Comparison of ENCODE assay signal across 21 cellular contexts in genomic region chr2:32274289-32274688, GRCh38. TPM values are rescaled to one million over a fixed set of nuclear protein-coding genes. Genes with fewer than 3 reads are reported as not detected.
A peak's percentile ranks its signal among the peaks of the same experiment; 100 is the strongest.
DNase-seq lines count a peak whose midpoint lies in the region; TF ChIP-seq lines count a peak whose summit lies in the region.
"Had no signal": no experiment of that assay in that cellular context is flagged by ENCODE, and none has a peak within 500 bp of the region (broad histone marks: within the 10 kb centered on the region; RNA-seq: fewer than 3 reads in every experiment).

No MANE protein-coding gene starts in this region.

- H2AFZ ChIP-seq in mammary epithelial cell (ENCODE audit: low read depth, low read length) (peak overlapping the region; percentile 17), parathyroid adenoma (peak overlapping the region; percentile 9)
- H2AFZ ChIP-seq: PC-9 had no signal

- H4K20me1 ChIP-seq in mammary epithelial cell (ENCODE audit: insufficient read depth, low read length) = no peaks in the 10 kb centered on the region

- H3K36me3 ChIP-seq in mammary epithelial cell (ENCODE audit: insufficient read depth, low read length) (no peaks in the 10 kb centered on the region), breast epithelium (no peaks in the 10 kb centered on the region), parathyroid adenoma (ENCODE audit: control insufficient read depth, insufficient read depth, low read length) (no peaks in the 10 kb centered on the region), BE2C (peaks cover 5% of the 10 kb centered on the region; the same call in 1 of the 2 replicates)
- H3K36me3 ChIP-seq: SJCRH30 had no signal

- CTCF ChIA-PET in mammary epithelial cell (lab: Charles Lee; ENCODE audit: low non-redundant PET) = no interaction called here

- dilution Hi-C loops in mammary epithelial cell (cut with HindIII; ENCODE audit: low sequenced_read_pairs) = no loop called here

- H3K4me3 ChIP-seq in mammary epithelial cell (replicated peaks in 1 of 3; ENCODE audit: insufficient read depth in 1 of 3, low read depth in 2 of 3, low read length in 3 of 3) (no peak overlapping the region), breast epithelium (no peak overlapping the region), parathyroid adenoma (ENCODE audit: low read depth, low read length) (no peak overlapping the region), BE2C (ENCODE audit: low read depth, low read length) (no peak overlapping the region)
- H3K4me3 ChIP-seq: PC-9, SJCRH30 had no signal

- H3K9ac ChIP-seq in mammary epithelial cell (ENCODE audit: insufficient read depth, low read length) (no peak overlapping the region), parathyroid adenoma (no peak overlapping the region)

- WGBS in mammary epithelial cell (ENCODE audit: low coverage, missing lambda C conversion rate) = 86% methylated on average over 2 of the region's 2 CpGs

- H3K4me2 ChIP-seq in mammary epithelial cell (ENCODE audit: insufficient read depth, low read depth, low read length) (no peak overlapping the region), parathyroid adenoma (ENCODE audit: low read length) (no peak overlapping the region)
- H3K4me2 ChIP-seq: PC-9 had no signal

- H3K27me3 ChIP-seq in mammary epithelial cell (ENCODE audit: insufficient read depth, low read length) (no peaks in the 10 kb centered on the region), breast epithelium (peaks cover 0 to 11% of the 10 kb centered on the region in 2 donors), parathyroid adenoma (ENCODE audit: control insufficient read depth, insufficient read depth, low read length) (no peaks in the 10 kb centered on the region), BE2C (no peaks in the 10 kb centered on the region; the same call in none of the 2 replicates)
- H3K27me3 ChIP-seq: SJCRH30 had no signal

- no peak overlapping the region for H3K27ac ChIP-seq in mammary epithelial cell (ENCODE audit: insufficient read depth, low read depth, low read length)
- no peak overlapping the region for H3K27ac ChIP-seq in breast epithelium
- H3K27ac ChIP-seq in parathyroid adenoma = no peak overlapping the region
- H3K27ac ChIP-seq: PC-9, SJCRH30 had no signal

- no TSS peak for BruUV-seq in mammary epithelial cell (replicated peaks; lab: Mats Ljungman, UMichigan)

- H3K79me2 ChIP-seq in mammary epithelial cell (ENCODE audit: insufficient read depth, low read length) (peaks cover 17% of the 10 kb centered on the region), parathyroid adenoma (peaks cover 18% of the 10 kb centered on the region)

- H3K9me3 ChIP-seq in mammary epithelial cell (replicated peaks; ENCODE audit: insufficient read depth, low read length) (no peaks in the 10 kb centered on the region), breast epithelium (no peaks in the 10 kb centered on the region), parathyroid adenoma (ENCODE audit: control insufficient read depth, low read length) (no peaks in the 10 kb centered on the region), BE2C (no peaks in the 10 kb centered on the region)
- H3K9me3 ChIP-seq: SJCRH30 had no signal

- intact Hi-C loops in mammary epithelial cell (cut with micrococcal nuclease) (no loop called here), breast epithelium (cut with DNase I; ENCODE audit: low total_unique reads) (no loop called here)

- no peak for DNase-seq in mammary epithelial cell
- no peak for DNase-seq in breast epithelium (ENCODE audit: low spot score in 2 of 2)
- peak; percentile 16 for DNase-seq in RPMI7951 (ENCODE audit: low read depth)
- peak; percentile 52 for DNase-seq in epidermal melanocyte (ENCODE audit: insufficient read length, low spot score)
- no peak for DNase-seq in DMS 273 treated with DMSO at 0.1 percent for 48 hours (lab: John Stamatoyannopoulos, UW)
- DNase-seq in GM03348 (ENCODE audit: low spot score) = no peak
- no peak for DNase-seq in BE2C
- DNase-seq: 8988T; Calu3; CD4-positive, CD25-positive, alpha-beta regulatory T cell; HCEC 1CT; KG1; MV-4-11; NCI-H187; NCI-H226; NCI-H524; NCI-H82; PC-9; SJCRH30; SW 1271 had no signal

- no peak for TF ChIP-seq CTCF in mammary epithelial cell (conservative IDR thresholded peaks at IDR 0.05 in 1 of 2, IDR thresholded peaks at IDR 0.05 in 1 of 2; ENCODE audit: extremely low read depth in 1 of 2, insufficient read depth in 1 of 2, low read depth in 1 of 2, low read length in 2 of 2)
- no peak for TF ChIP-seq CTCF in breast epithelium (IDR thresholded peaks at IDR 0.05)
- no peak for TF ChIP-seq CTCF in parathyroid adenoma (IDR thresholded peaks at IDR 0.05)
- TF ChIP-seq CTCF in BE2C (IDR thresholded peaks at IDR 0.05; ENCODE audit: low read depth, low read length) = no peak

- H3K4me1 ChIP-seq in mammary epithelial cell (ENCODE audit: insufficient read depth, low read length) (peaks cover 6% of the 10 kb centered on the region), breast epithelium (no peaks in the 10 kb centered on the region), parathyroid adenoma (no peaks in the 10 kb centered on the region), BE2C (no peaks in the 10 kb centered on the region)

- in situ Hi-C loops in mammary epithelial cell (cut with MboI; ENCODE audit: low sequenced_read_pairs in 2 of 2) = no loop called here

- no peak for TF ChIP-seq POLR2A in breast epithelium (IDR thresholded peaks at IDR 0.05)

RNA-seq across cellular contexts. Expression of gene YIPF4, which starts 3.4 kb away (rescaled TPM):
- total RNA-seq in mammary epithelial cell (10 to 100 TPM; 17.8 to 45.8 TPM), breast epithelium (10 to 100 TPM; 14.7 to 44.5 (median 16.8) TPM)
- 4.0 TPM for polyA plus RNA-seq in mammary epithelial cell
- polyA minus RNA-seq in mammary epithelial cell = 1.5 TPM
- total RNA-seq in RPMI7951 (2014; rRNA removed; shearing (Covaris generic)) = 38.0 and 39.0 TPM in 2 replicates
- 13.7 TPM for polyA plus RNA-seq in BE2C (2012; ENCODE audit: insufficient read depth, insufficient read length, low read depth)

RNA-seq across cellular contexts. Expression of gene NLRC4, which starts 9.6 kb away (rescaled TPM):
- not detected for total RNA-seq in mammary epithelial cell
- not detected for polyA plus RNA-seq in mammary epithelial cell
- not detected for polyA minus RNA-seq in mammary epithelial cell
- total RNA-seq in breast epithelium = 1 to 10 TPM; 1.3 to 2.6 (median 1.8) TPM
- not detected in 2 replicates for total RNA-seq in RPMI7951 (2014; rRNA removed; shearing (Covaris generic))
- 1.5 TPM for polyA plus RNA-seq in BE2C (2012; ENCODE audit: insufficient read depth, insufficient read length, low read depth)
- total RNA-seq: Calu3; CD4-positive, CD25-positive, alpha-beta regulatory T cell; PC-9; SJCRH30 had no signal

Comparison
In these comparisons a context has a peak if more than half of its experiments do, and no peak if none do; other contexts are left out.
1. DNase-seq: peak in RPMI7951 (single experiment) and epidermal melanocyte (single experiment); none in mammary epithelial cell (single experiment), breast epithelium (0 of 2), DMS 273 treated with DMSO at 0.1 percent for 48 hours (single experiment), GM03348 (single experiment) and BE2C (single experiment).